ENCODE assay signal across 9 cellular contexts in the genomic region with DNA sequence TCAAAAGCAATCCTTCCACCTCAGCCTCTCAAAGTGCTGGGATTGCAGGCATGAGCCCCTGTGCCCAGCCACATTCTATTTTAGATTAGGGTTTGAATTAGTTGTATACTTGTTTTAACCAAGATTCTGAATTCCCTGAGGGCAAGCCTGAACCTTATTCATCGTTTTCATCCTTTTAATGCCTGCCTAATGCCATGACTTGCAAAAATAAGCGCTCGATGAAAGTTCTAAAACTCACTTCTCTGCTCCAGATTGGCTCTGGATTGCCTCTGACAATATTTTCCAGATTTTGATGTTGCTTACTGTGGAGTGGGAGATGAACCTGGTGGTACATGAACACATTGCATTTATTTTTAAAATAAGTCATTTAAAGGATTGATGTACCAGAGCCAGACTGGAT.
"Had no signal": no experiment of that assay in that cellular context is flagged by ENCODE, and none has a peak within 500 bp of the region (broad histone marks: within the 10 kb centered on the region; RNA-seq: fewer than 3 reads in every experiment).

No MANE protein-coding gene starts in this region.

- H3K9me3 ChIP-seq: HAP-1 had no signal

- H3K36me3 ChIP-seq: HAP-1 had no signal

- H2AFZ ChIP-seq: GM23248 had no signal

- H3K4me1 ChIP-seq: HAP-1 had no signal

- H3K9ac ChIP-seq: GM23248 had no signal

- H3K4me3 ChIP-seq: GM23248, HAP-1, K562 had no signal

- FAIRE-seq: HTR-8/SVneo, K562 had no signal

- H3K27ac ChIP-seq: GM23248 had no signal

- ATAC-seq: HCT116, K562 had no signal

- DNase-seq: GM23248, GOT3, H7, HFFc6, KG1 had no signal
